In genomic region chr1:231194843-231195516, GRCh38 we compare ENCODE assay signal across 1 cellular context.
TF ChIP-seq lines count a peak whose summit lies in the region.

No MANE protein-coding gene starts in this region.

TF ChIP-seq in endothelial cell of umbilical vein, 7 proteins besides CTCF, POLR2A, EP300 and RAD21:
- no peak for TF ChIP-seq JUN (IDR thresholded peaks at IDR 0.05; ENCODE audit: borderline replicate concordance, insufficient read depth, insufficient read length, low read depth)
- no peak for TF ChIP-seq EZH2 (IDR thresholded peaks at IDR 0.05; ENCODE audit: borderline replicate concordance, low read depth, low read length, severe bottlenecking)
- no peak for TF ChIP-seq MAX (IDR thresholded peaks at IDR 0.05; ENCODE audit: insufficient read depth, insufficient read length)
- no peak for TF ChIP-seq POLR2AphosphoS5 (IDR thresholded peaks at IDR 0.05; ENCODE audit: insufficient read depth, low read depth, low read length)
- TF ChIP-seq GATA2 (IDR thresholded peaks at IDR 0.05; ENCODE audit: insufficient read depth, insufficient read length, low read depth, low read length), result no peak
- TF ChIP-seq FOS (IDR thresholded peaks at IDR 0.05; ENCODE audit: borderline replicate concordance, insufficient read depth, low read length), result no peak
- no peak for TF ChIP-seq MYC (IDR thresholded peaks at IDR 0.05; ENCODE audit: low read depth, low read length)
